ENCODE assay signal across 1 cellular context in genomic region chr6:116034327-116034726, GRCh38.
TF ChIP-seq lines count a peak whose summit lies in the region.

No MANE protein-coding gene starts in this region.

TF ChIP-seq in K562, 482 proteins besides CTCF, POLR2A, EP300 and RAD21 (continued from another document):
- no peak for TF ChIP-seq ZNF766 (CRISPR knock-in tag; conservative IDR thresholded peaks at IDR 0.05)
- peak; percentile 98 for TF ChIP-seq MAFG (tag; conservative IDR thresholded peaks at IDR 0.05)
- no peak for TF ChIP-seq LCOR (CRISPR knock-in tag; IDR thresholded peaks at IDR 0.05)
- peak; percentile 36 for TF ChIP-seq ARID1B (IDR thresholded peaks at IDR 0.05)
- TF ChIP-seq C11orf30 (IDR thresholded peaks at IDR 0.05; ENCODE audit: low read depth), result peak; percentile 95
- TF ChIP-seq MECOM (CRISPR knock-in tag; IDR thresholded peaks at IDR 0.05), result no peak
- peak; percentile 36; the same call in 1 of the 2 replicates for TF ChIP-seq ZNF75A (CRISPR knock-in tag; IDR thresholded peaks at IDR 0.05)
- TF ChIP-seq GTF2A2 (tag; IDR thresholded peaks at IDR 0.05), result no peak
- no peak for TF ChIP-seq SMARCB1 (IDR thresholded peaks at IDR 0.05; ENCODE audit: insufficient read length, low read depth)
- no peak for TF ChIP-seq BRF2 (IDR thresholded peaks at IDR 0.05; ENCODE audit: borderline replicate concordance, insufficient read depth, insufficient read length)
- TF ChIP-seq SMARCC2 (IDR thresholded peaks at IDR 0.05; ENCODE audit: low read depth), result no peak
- no peak for TF ChIP-seq POLR3G (IDR thresholded peaks at IDR 0.05; ENCODE audit: extremely low read depth, insufficient read length, insufficient replicate concordance)
- no peak for TF ChIP-seq DEAF1 (CRISPR knock-in tag; IDR thresholded peaks at IDR 0.05)
- no peak for TF ChIP-seq ETV6 (IDR thresholded peaks at IDR 0.05; ENCODE audit: borderline replicate concordance in 1 of 2, low read depth in 2 of 2, low read length in 1 of 2)
- no peak for TF ChIP-seq ETV6 (CRISPR knock-in tag; IDR thresholded peaks at IDR 0.05; ENCODE audit: borderline replicate concordance)
- TF ChIP-seq SMARCA4 (IDR thresholded peaks at IDR 0.05), result peak; percentile 16; the same call in 1 of the 2 replicates
- TF ChIP-seq NFE2 (IDR thresholded peaks at IDR 0.05; ENCODE audit: low read depth), result peak; percentile 96
- no peak for TF ChIP-seq ZKSCAN1 (IDR thresholded peaks at IDR 0.05; ENCODE audit: low read depth, low read length)
- no peak for TF ChIP-seq CBX8 (IDR thresholded peaks at IDR 0.05; ENCODE audit: borderline replicate concordance, extremely low read depth, low read depth, low read length, poor library complexity, severe bottlenecking)
- no peak for TF ChIP-seq ESRRB (CRISPR knock-in tag; IDR thresholded peaks at IDR 0.05; ENCODE audit: borderline replicate concordance)
- TF ChIP-seq HMG20A (CRISPR knock-in tag; conservative IDR thresholded peaks at IDR 0.05), result no peak
- TF ChIP-seq MTA2 (IDR thresholded peaks at IDR 0.05; ENCODE audit: low read depth), result no peak
- TF ChIP-seq CBX2 (IDR thresholded peaks at IDR 0.05; ENCODE audit: insufficient read depth, low read length, poor library complexity, severe bottlenecking), result no peak
- no peak for TF ChIP-seq ZNF830 (CRISPR knock-in tag; IDR thresholded peaks at IDR 0.05)
- TF ChIP-seq ZNF316 (IDR thresholded peaks at IDR 0.05), result peak; percentile 94
- TF ChIP-seq MLLT1 (IDR thresholded peaks at IDR 0.05), result no peak
- no peak for TF ChIP-seq DPF2 (IDR thresholded peaks at IDR 0.05)
- TF ChIP-seq MXI1 (IDR thresholded peaks at IDR 0.05; ENCODE audit: low read depth, low read length), result no peak
- no peak for TF ChIP-seq CTBP1 (IDR thresholded peaks at IDR 0.05; ENCODE audit: borderline replicate concordance)
- TF ChIP-seq STAT6 (CRISPR knock-in tag; IDR thresholded peaks at IDR 0.05), result no peak
- peak; percentile 95 for TF ChIP-seq NFE2L1 (tag; IDR thresholded peaks at IDR 0.05; ENCODE audit: borderline replicate concordance, low read depth)
- no peak for TF ChIP-seq USF1 (CRISPR knock-in tag; IDR thresholded peaks at IDR 0.05)
- peak; percentile 88 for TF ChIP-seq BACH1 (tag; IDR thresholded peaks at IDR 0.05)
- no peak for TF ChIP-seq ERF (CRISPR knock-in tag; IDR thresholded peaks at IDR 0.05)
- TF ChIP-seq MAFK (IDR thresholded peaks at IDR 0.05; ENCODE audit: low read length), result peak; percentile 92
- peak; percentile 96 for TF ChIP-seq MAFF (IDR thresholded peaks at IDR 0.05; ENCODE audit: low read length)
- no peak for TF ChIP-seq PTRF (tag; IDR thresholded peaks at IDR 0.05)
- no peak for TF ChIP-seq FOXK1 (CRISPR knock-in tag; IDR thresholded peaks at IDR 0.05; ENCODE audit: borderline replicate concordance)
- no peak for TF ChIP-seq SETDB1 (IDR thresholded peaks at IDR 0.05; ENCODE audit: low read length)
- TF ChIP-seq RBBP5 (IDR thresholded peaks at IDR 0.05; ENCODE audit: borderline replicate concordance, insufficient read depth, low read length, poor library complexity, severe bottlenecking), result no peak
- no peak for TF ChIP-seq CCNT2 (IDR thresholded peaks at IDR 0.05; ENCODE audit: borderline replicate concordance, extremely low read depth, insufficient read length, low read depth, low read length)
- TF ChIP-seq NR2F6 (CRISPR knock-in tag; IDR thresholded peaks at IDR 0.05), result no peak
- TF ChIP-seq ARID2 (IDR thresholded peaks at IDR 0.05), result no peak
- no peak for TF ChIP-seq ZNF586 (CRISPR knock-in tag; conservative IDR thresholded peaks at IDR 0.05)
- TF ChIP-seq ZNF174 (CRISPR knock-in tag; IDR thresholded peaks at IDR 0.05), result no peak
TF ChIP-seq in K562: peak in this region for 11.
